Comparison of ENCODE assay signal across 7 cellular contexts in the genomic region with DNA sequence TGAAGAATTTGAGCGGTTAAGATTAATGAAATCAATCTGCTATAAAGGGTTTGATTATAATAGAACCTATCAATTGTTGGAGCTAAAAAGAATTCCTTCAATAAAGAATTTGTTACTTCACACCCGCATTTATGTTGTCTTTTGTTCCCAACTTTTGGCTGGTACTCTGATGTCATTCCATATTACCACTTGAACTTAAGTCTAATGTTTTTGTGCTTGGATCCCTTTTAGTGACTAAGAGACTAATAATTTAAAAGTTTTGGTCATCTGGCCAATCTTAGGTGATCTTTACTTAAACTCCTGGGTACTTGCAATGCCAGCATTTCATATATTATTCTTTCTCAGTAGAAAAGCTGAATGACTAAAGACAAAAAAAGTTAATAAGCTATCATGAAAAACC.
"Had no signal": no experiment of that assay in that cellular context is flagged by ENCODE, and none has a peak within 500 bp of the region (broad histone marks: within the 10 kb centered on the region; RNA-seq: fewer than 3 reads in every experiment).

No MANE protein-coding gene starts in this region.

- H3K9me3 ChIP-seq: HAP-1 had no signal

- FAIRE-seq: K562 had no signal

- H3K36me3 ChIP-seq: HAP-1 had no signal

- H3K4me3 ChIP-seq: GM23248, HAP-1, K562 had no signal

- H3K4me1 ChIP-seq: HAP-1 had no signal

- DNase-seq: GM23248, GOT3, H7, IMR-90, KG1 had no signal

- ATAC-seq: K562 had no signal

- H3K9ac ChIP-seq: GM23248 had no signal

- H2AFZ ChIP-seq: GM23248 had no signal

- H3K27ac ChIP-seq: GM23248 had no signal
